ENCODE assay signal across 19 cellular contexts in genomic region chr13:20429682-20430081, GRCh38.
"Had no signal": no experiment of that assay in that cellular context is flagged by ENCODE, and none has a peak within 500 bp of the region (broad histone marks: within the 10 kb centered on the region; RNA-seq: fewer than 3 reads in every experiment).

No MANE protein-coding gene starts in this region.

- H3K27me3 ChIP-seq: heart left ventricle, left lung, sigmoid colon, stomach, transverse colon had no signal

- H3K4me3 ChIP-seq: coronary artery, heart left ventricle, left lung, lower lobe of right lung, sigmoid colon, stomach, thoracic aorta, transverse colon had no signal

- H3K9me3 ChIP-seq: heart left ventricle, left lung, lower lobe of right lung, sigmoid colon, stomach, thoracic aorta, transverse colon had no signal

- H3K4me1 ChIP-seq: left lung, lower lobe of right lung, stomach, transverse colon had no signal

- H3K36me3 ChIP-seq: transverse colon had no signal

- FAIRE-seq: endothelial cell of umbilical vein, small intestine had no signal

- H3K27ac ChIP-seq: coronary artery, heart left ventricle, left lung, lower lobe of right lung, sigmoid colon, stomach, thoracic aorta, transverse colon had no signal

- DNase-seq: central memory CD4-positive, alpha-beta T cell; effector CD4-positive, alpha-beta T cell; endodermal cell; heart left ventricle; hippocampal formation; left lung; lower lobe of right lung; natural killer cell; posterior cingulate gyrus; sigmoid colon; small intestine; stimulated activated CD4-positive, alpha-beta T cell treated with anti-CD3 and anti-CD28 coated beads, Interleukin-12 subunit alpha, Interleukin-12 subunit beta, amount 100 ng/mL, for 4 hours; stimulated activated naive CD4-positive, alpha-beta T cell; stomach; substantia nigra; transverse colon had no signal
